8 cellular contexts compared by ENCODE assay signal in the genomic region with DNA sequence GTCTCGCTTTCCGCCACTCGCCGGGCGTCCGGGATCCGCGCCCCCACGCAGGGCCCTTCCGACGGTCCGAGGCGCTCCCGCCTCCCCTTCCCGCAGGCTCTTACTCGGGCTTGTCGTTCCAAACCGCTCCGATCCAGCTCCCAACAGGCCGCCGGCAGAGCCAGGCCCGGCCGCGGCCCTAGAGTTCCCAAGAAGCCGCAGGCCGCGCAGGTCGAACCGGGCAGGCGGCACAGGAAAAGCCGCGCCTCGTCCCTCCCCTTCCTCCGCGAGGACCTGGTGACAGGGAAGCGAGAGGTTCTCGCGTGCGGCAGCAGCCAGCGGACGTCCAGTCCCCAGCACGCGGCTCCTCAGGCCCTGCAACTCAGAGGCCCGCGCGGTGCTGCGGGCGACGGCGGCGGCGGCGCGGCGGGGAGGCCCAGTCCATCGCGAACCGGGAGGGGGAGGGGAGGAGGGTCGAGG. TPM values are rescaled to one million over a fixed set of nuclear protein-coding genes. Genes with fewer than 3 reads are reported as not detected.
A peak's percentile ranks its signal among the peaks of the same experiment; 100 is the strongest.
DNase-seq lines count a peak whose midpoint lies in the region; ATAC-seq, FAIRE-seq and TF ChIP-seq lines count a peak whose summit lies in the region.

No MANE protein-coding gene starts in this region.

- H3K27me3 ChIP-seq in heart left ventricle, result no peaks in the 10 kb centered on the region

- intact Hi-C loops in heart left ventricle (cut with DNase I), result loop anchor here in 7 of 10 donors (2.0 to 10.0 kb wide), 9 partner anchors 35 to 250 kb away; partner anchors contain the start of genes DTD2 (in 1 of the 7) and HEATR5A (in 1 of the 7)

- H3K27me3 Mint-ChIP-seq in activated naive CD4-positive, alpha-beta T cell treated with anti-CD3 and anti-CD28 coated beads, Interleukin-2, amount 50 U/mL, for 24 hours, result no peaks in the 10 kb centered on the region
- H3K27me3 Mint-ChIP-seq in activated CD4-positive, alpha-beta memory T cell treated with anti-CD3 and anti-CD28 coated beads, Interleukin-2, amount 10 ng/mL, durations not matched to agents 7 days and 5 days, result peaks cover 6% of the 10 kb centered on the region

- TF ChIP-seq CTCF in heart left ventricle (IDR thresholded peaks at IDR 0.05) (no peak), retinal pigment epithelial cell (conservative IDR thresholded peaks at IDR 0.05; ENCODE audit: low read depth, low read length) (no peak)

- no peak for FAIRE-seq in urothelium cell line (lab: Jason Lieb, UNC)

- peak overlapping the region; percentile 91 for H3K4me3 Mint-ChIP-seq in activated naive CD4-positive, alpha-beta T cell treated with anti-CD3 and anti-CD28 coated beads, Interleukin-2, amount 50 U/mL, for 24 hours
- H3K4me3 Mint-ChIP-seq in activated CD4-positive, alpha-beta memory T cell treated with anti-CD3 and anti-CD28 coated beads, Interleukin-2, amount 10 ng/mL, durations not matched to agents 7 days and 5 days, result peak overlapping the region; percentile 88

- H3K27ac ChIP-seq in heart left ventricle, result peak overlapping the region; percentile 92 to 100 (median 98)

- ATAC-seq in HG03342 (IDR thresholded peaks at IDR 0.05; ENCODE audit: unreplicated experiment), result peak; percentile 30
- ATAC-seq in heart left ventricle, result peak in 3 of 4 donors; percentile 56 to 79 (median 62)

- 0 to 1% (median 0%) methylated on average over 7 to 59 of the region's 59 CpGs for WGBS in heart left ventricle, 4 donors

- no peaks in the 10 kb centered on the region for H3K9me3 Mint-ChIP-seq in activated naive CD4-positive, alpha-beta T cell treated with anti-CD3 and anti-CD28 coated beads, Interleukin-2, amount 50 U/mL, for 24 hours
- no peaks in the 10 kb centered on the region for H3K9me3 Mint-ChIP-seq in activated CD4-positive, alpha-beta memory T cell treated with anti-CD3 and anti-CD28 coated beads, Interleukin-2, amount 10 ng/mL, durations not matched to agents 7 days and 5 days

- CTCF ChIA-PET in activated CD4-positive, alpha-beta memory T cell treated with anti-CD3 and anti-CD28 coated beads, Interleukin-2, amount 10 ng/mL, durations not matched to agents 7 days and 5 days (lab: Charles Lee), result interaction anchor here (0.7 to 3.4 kb wide), 15 partner anchors 12 to 996 kb away, joined by 3 to 15 read pairs (median 4); partner anchors contain the start of genes DTD2, G2E3 and HEATR5A

- H3K4me3 ChIP-seq in heart left ventricle (peak overlapping the region; percentile 74 to 97 (median 84)), retinal pigment epithelial cell (ENCODE audit: low read length) (peak overlapping the region; percentile 58)

- peaks cover 0 to 23% (median 13%) of the 10 kb centered on the region in 9 donors for H3K36me3 ChIP-seq in heart left ventricle

- peaks cover 6 to 35% (median 23%) of the 10 kb centered on the region in 12 donors for H3K4me1 ChIP-seq in heart left ventricle

- no peak for DNase-seq in activated naive CD4-positive, alpha-beta T cell (lab: John Stamatoyannopoulos, UW)
- no peak for DNase-seq in activated CD4-positive, alpha-beta memory T cell treated with anti-CD3 and anti-CD28 coated beads, Interleukin-2, amount 10 ng/mL, durations not matched to agents 7 days and 5 days
- peak in 1 of 5 donors; percentile 94 for DNase-seq in heart left ventricle
- peak; percentile 61 for DNase-seq in retinal pigment epithelial cell (ENCODE audit: low read depth)
- DNase-seq in urothelium cell line (ENCODE audit: low spot score), result no peak
- no peak for DNase-seq in GM19238 (ENCODE audit: insufficient read length, low spot score)

- H3K27ac Mint-ChIP-seq in activated naive CD4-positive, alpha-beta T cell treated with anti-CD3 and anti-CD28 coated beads, Interleukin-2, amount 50 U/mL, for 24 hours, result peak overlapping the region; percentile 97
- peak overlapping the region; percentile 100 for H3K27ac Mint-ChIP-seq in activated CD4-positive, alpha-beta memory T cell treated with anti-CD3 and anti-CD28 coated beads, Interleukin-2, amount 10 ng/mL, durations not matched to agents 7 days and 5 days

- H3K4me1 Mint-ChIP-seq in activated naive CD4-positive, alpha-beta T cell treated with anti-CD3 and anti-CD28 coated beads, Interleukin-2, amount 50 U/mL, for 24 hours, result peaks cover 66% of the 10 kb centered on the region
- H3K4me1 Mint-ChIP-seq in activated CD4-positive, alpha-beta memory T cell treated with anti-CD3 and anti-CD28 coated beads, Interleukin-2, amount 10 ng/mL, durations not matched to agents 7 days and 5 days, result peaks cover 50% of the 10 kb centered on the region

- POLR2A ChIA-PET in activated CD4-positive, alpha-beta memory T cell treated with anti-CD3 and anti-CD28 coated beads, Interleukin-2, amount 10 ng/mL, durations not matched to agents 7 days and 5 days (lab: Charles Lee), result interaction anchor here (0.7 to 5.4 kb wide), 25 partner anchors 9 to 870 kb away, joined by 3 to 47 read pairs (median 5); partner anchors contain the start of genes AP4S1, ARHGAP5, DTD2 and HEATR5A

- no peak for TF ChIP-seq POLR2A in heart left ventricle (IDR thresholded peaks at IDR 0.05)

- no peaks in the 10 kb centered on the region for H3K9me3 ChIP-seq in heart left ventricle

- H3K36me3 Mint-ChIP-seq in activated naive CD4-positive, alpha-beta T cell treated with anti-CD3 and anti-CD28 coated beads, Interleukin-2, amount 50 U/mL, for 24 hours, result peaks cover 13% of the 10 kb centered on the region
- H3K36me3 Mint-ChIP-seq in activated CD4-positive, alpha-beta memory T cell treated with anti-CD3 and anti-CD28 coated beads, Interleukin-2, amount 10 ng/mL, durations not matched to agents 7 days and 5 days (ENCODE audit: low read depth), result peaks cover 32% of the 10 kb centered on the region

RNA-seq across cellular contexts. Expression of gene HECTD1, which starts 0.3 kb away (rescaled TPM):
- total RNA-seq in activated CD4-positive, alpha-beta memory T cell treated with anti-CD3 and anti-CD28 coated beads, Interleukin-2, amount 10 ng/mL, durations not matched to agents 7 days and 5 days, result 10 to 100 TPM; 85.1 to 92.3 TPM
- 100 to 1,000 TPM; 122 to 185 (median 158) TPM for total RNA-seq in heart left ventricle
- polyA plus RNA-seq in heart left ventricle, result 100 to 1,000 TPM in 1 of 2 donors, 10 to 100 TPM in 1; 42.4 to 108 TPM
